ENCODE assay signal across 22 cellular contexts in genomic region chr4:113382704-113383103, GRCh38.
DNase-seq lines count a peak whose midpoint lies in the region; ATAC-seq and TF ChIP-seq lines count a peak whose summit lies in the region.
"Had no signal": no experiment of that assay in that cellular context is flagged by ENCODE, and none has a peak within 500 bp of the region (broad histone marks: within the 10 kb centered on the region; RNA-seq: fewer than 3 reads in every experiment).

No MANE protein-coding gene starts in this region.

- peaks cover 0 to 33% (median 0%) of the 10 kb centered on the region in 9 donors for H3K36me3 ChIP-seq in heart right ventricle
- peaks cover 0 to 10% (median 3%) of the 10 kb centered on the region in 4 donors for H3K36me3 ChIP-seq in stomach
- H3K36me3 ChIP-seq in GM23338 (ENCODE audit: insufficient read depth) = no peaks in the 10 kb centered on the region
- H3K36me3 ChIP-seq: brain microvascular endothelial cell had no signal

- H4K20me1 ChIP-seq in GM23338 (replicated peaks; ENCODE audit: insufficient read depth) = no peaks in the 10 kb centered on the region

- no peak overlapping the region for H3K4me3 Mint-ChIP-seq in brain
- no peak overlapping the region for H3K4me3 Mint-ChIP-seq in GM23338
- H3K4me3 Mint-ChIP-seq: activated CD4-positive, alpha-beta memory T cell treated with anti-CD3 and anti-CD28 coated beads, Interleukin-2, amount 10 ng/mL, durations not matched to agents 7 days and 5 days; activated naive CD4-positive, alpha-beta T cell treated with anti-CD3 and anti-CD28 coated beads, Interleukin-2, amount 50 U/mL, for 24 hours; activated T-cell treated with anti-CD3 and anti-CD28 coated beads, Interleukin-2, amount 50 U/mL, for 24 hours; mesothelial cell of epicardium; stimulated activated naive CD8-positive, alpha-beta T cell treated with anti-CD3 and anti-CD28 coated beads, Interleukin-15, Interleukin-2, amounts not matched to agents 100 ng/mL and 50 ng/mL, for 24 hours had no signal

- no peaks in the 10 kb centered on the region for H3K9me2 ChIP-seq in GM23338 (ENCODE audit: insufficient read depth)

- peaks cover 59% of the 10 kb centered on the region for H3K4me1 Mint-ChIP-seq in brain
- no peaks in the 10 kb centered on the region for H3K4me1 Mint-ChIP-seq in GM23338
- H3K4me1 Mint-ChIP-seq: activated CD4-positive, alpha-beta memory T cell treated with anti-CD3 and anti-CD28 coated beads, Interleukin-2, amount 10 ng/mL, durations not matched to agents 7 days and 5 days had no signal

- H3K27me3 ChIP-seq in heart right ventricle (no peaks in the 10 kb centered on the region), stomach (no peaks in the 10 kb centered on the region), GM23338 (ENCODE audit: insufficient read depth) (no peaks in the 10 kb centered on the region)
- H3K27me3 ChIP-seq: brain microvascular endothelial cell had no signal

- H3K9me3 ChIP-seq in heart right ventricle = no peaks in the 10 kb centered on the region
- H3K9me3 ChIP-seq in stomach = no peaks in the 10 kb centered on the region

- no peak overlapping the region for H3K4me3 ChIP-seq in heart right ventricle
- H3K4me3 ChIP-seq in stomach = no peak overlapping the region
- H3K4me3 ChIP-seq in GM23338 = no peak overlapping the region

- H3F3A ChIP-seq in GM23338 (replicated peaks; ENCODE audit: low read depth) = no peaks in the 10 kb centered on the region

- peak overlapping the region in 3 of 5 experiments; percentile 49 to 87 (median 81) for H3K27ac Mint-ChIP-seq in brain
- no peak overlapping the region for H3K27ac Mint-ChIP-seq in GM23338
- H3K27ac Mint-ChIP-seq: activated CD4-positive, alpha-beta memory T cell treated with anti-CD3 and anti-CD28 coated beads, Interleukin-2, amount 10 ng/mL, durations not matched to agents 7 days and 5 days; activated naive CD4-positive, alpha-beta T cell treated with anti-CD3 and anti-CD28 coated beads, Interleukin-2, amount 50 U/mL, for 24 hours; activated T-cell treated with anti-CD3 and anti-CD28 coated beads, Interleukin-2, amount 50 U/mL, for 24 hours; mesothelial cell of epicardium; stimulated activated naive CD8-positive, alpha-beta T cell treated with anti-CD3 and anti-CD28 coated beads, Interleukin-15, Interleukin-2, amounts not matched to agents 100 ng/mL and 50 ng/mL, for 24 hours had no signal

- intact Hi-C loops in heart right ventricle (cut with DNase I) (no loop called here), stomach (cut with DNase I; ENCODE audit: low total_unique reads) (no loop called here)

- no peak overlapping the region for H3K4me2 ChIP-seq in GM23338

- no peak for TF ChIP-seq EP300 in stomach (IDR thresholded peaks at IDR 0.05)

- TF ChIP-seq POLR2A in stomach (IDR thresholded peaks at IDR 0.05) = no peak

- peaks cover 3% of the 10 kb centered on the region for H3K27me3 Mint-ChIP-seq in brain
- no peaks in the 10 kb centered on the region for H3K27me3 Mint-ChIP-seq in GM23338 (ENCODE audit: insufficient read depth, low read depth, poor library complexity)

- H3K36me3 Mint-ChIP-seq in brain = peaks cover 67% of the 10 kb centered on the region
- peaks cover 19% of the 10 kb centered on the region; the same call in 2 of the 3 replicates for H3K36me3 Mint-ChIP-seq in GM23338 (ENCODE audit: low read depth)
- H3K36me3 Mint-ChIP-seq: activated naive CD4-positive, alpha-beta T cell treated with anti-CD3 and anti-CD28 coated beads, Interleukin-2, amount 50 U/mL, for 24 hours had no signal

- H3K9me3 Mint-ChIP-seq in brain (no peaks in the 10 kb centered on the region), GM23338 (no peaks in the 10 kb centered on the region)
- H3K9me3 Mint-ChIP-seq: activated CD4-positive, alpha-beta memory T cell treated with anti-CD3 and anti-CD28 coated beads, Interleukin-2, amount 10 ng/mL, durations not matched to agents 7 days and 5 days; activated naive CD4-positive, alpha-beta T cell treated with anti-CD3 and anti-CD28 coated beads, Interleukin-2, amount 50 U/mL, for 24 hours; activated T-cell treated with anti-CD3 and anti-CD28 coated beads, Interleukin-2, amount 50 U/mL, for 24 hours; stimulated activated naive CD8-positive, alpha-beta T cell treated with anti-CD3 and anti-CD28 coated beads, Interleukin-15, Interleukin-2, amounts not matched to agents 100 ng/mL and 50 ng/mL, for 24 hours had no signal

- WGBS in heart right ventricle, 2 donors = 58 to 70% methylated on average over 1 of the region's 1 CpG
- 58 to 86% (median 82%) methylated on average over 1 of the region's 1 CpG for WGBS in stomach, 5 donors

- peak; percentile 17 for DNase-seq in GM03348 (ENCODE audit: low spot score)
- no peak for DNase-seq in heart right ventricle
- no peak for DNase-seq in stomach
- no peak for DNase-seq in cerebellar nuclear complex (lab: John Stamatoyannopoulos, UW)
- DNase-seq in GM23338 (ENCODE audit: low spot score) = no peak
- DNase-seq: activated CD4-positive, alpha-beta memory T cell treated with anti-CD3 and anti-CD28 coated beads, Interleukin-2, amount 10 ng/mL, durations not matched to agents 7 days and 5 days; activated T-cell treated with anti-CD3 and anti-CD28 coated beads, Interleukin-2, amount 50 U/mL, for 24 hours; AML-193; COR-L47; kidney; NCI-H2081 treated with DMSO at 0.1 percent for 48 hours; NCI-H510A; retina; SHP77; T-helper 2 cell had no signal

- H3K27ac ChIP-seq in heart right ventricle (peak overlapping the region in 9 of 10 donors; percentile 20 to 82 (median 63)), stomach (peak overlapping the region in 3 of 5 donors; percentile 20 to 41 (median 27)), GM23338 (ENCODE audit: low read depth) (no peak overlapping the region)
- H3K27ac ChIP-seq: brain microvascular endothelial cell had no signal

- TF ChIP-seq CTCF in brain (conservative IDR thresholded peaks at IDR 0.05) = no peak
- TF ChIP-seq CTCF in heart right ventricle (IDR thresholded peaks at IDR 0.05) = no peak
- TF ChIP-seq CTCF in stomach (IDR thresholded peaks at IDR 0.05) = no peak
- no peak for TF ChIP-seq CTCF in GM23338 (conservative IDR thresholded peaks at IDR 0.05; ENCODE audit: low read depth in 2 of 2)

- peaks cover 0 to 44% (median 33%) of the 10 kb centered on the region in 9 donors for H3K4me1 ChIP-seq in heart right ventricle
- H3K4me1 ChIP-seq in stomach = peaks cover 0 to 25% (median 12%) of the 10 kb centered on the region in 4 donors
- no peaks in the 10 kb centered on the region for H3K4me1 ChIP-seq in GM23338 (ENCODE audit: insufficient read depth)

- H3K79me2 ChIP-seq in GM23338 (replicated peaks; ENCODE audit: insufficient read depth) = no peaks in the 10 kb centered on the region

- peak in 5 of 8 donors; percentile 3 to 30 (median 12) for ATAC-seq in heart right ventricle
- ATAC-seq in GM18870 (IDR thresholded peaks at IDR 0.05; ENCODE audit: unreplicated experiment) = no peak
- no peak for ATAC-seq in HG03280 (IDR thresholded peaks at IDR 0.05; ENCODE audit: unreplicated experiment)
- no peak for ATAC-seq in GM23338

- no peak overlapping the region for H2AFZ ChIP-seq in GM23338

TF ChIP-seq in GM23338, 12 proteins besides CTCF, POLR2A, EP300 and RAD21 (continues in another document):
- TF ChIP-seq EZH2 (IDR thresholded peaks at IDR 0.05; ENCODE audit: low read depth, unreplicated experiment) (no peak), REST (IDR thresholded peaks at IDR 0.05; ENCODE audit: unreplicated experiment) (no peak), NANOG (IDR thresholded peaks at IDR 0.05; ENCODE audit: borderline replicate concordance) (no peak), EZH2phosphoT487 (IDR thresholded peaks at IDR 0.05; ENCODE audit: unreplicated experiment) (no peak), CREB1 (CRISPR knock-in tag; IDR thresholded peaks at IDR 0.05; ENCODE audit: low read depth) (no peak), POLR2AphosphoS5 (IDR thresholded peaks at IDR 0.05; ENCODE audit: low read depth) (no peak)

Comparison
In these comparisons a context has a peak if more than half of its experiments do, and no peak if none do; other contexts are left out.
1. ATAC-seq: peak in heart right ventricle (5 of 8); none in GM18870 (single experiment), HG03280 (single experiment) and GM23338 (single experiment).